Comparison of ENCODE assay signal across 16 cellular contexts in genomic region chr15:68621535-68621934, GRCh38. TPM values are rescaled to one million over a fixed set of nuclear protein-coding genes. Genes with fewer than 3 reads are reported as not detected.
DNase-seq lines count a peak whose midpoint lies in the region; ATAC-seq and TF ChIP-seq lines count a peak whose summit lies in the region.
"Had no signal": no experiment of that assay in that cellular context is flagged by ENCODE, and none has a peak within 500 bp of the region (broad histone marks: within the 10 kb centered on the region; RNA-seq: fewer than 3 reads in every experiment).

No MANE protein-coding gene starts in this region.

- no peak overlapping the region for H3K14ac ChIP-seq in mesenchymal stem cell (ENCODE audit: low read length in 2 of 2)

- no peaks in the 10 kb centered on the region for H3K4me1 ChIP-seq in breast epithelium
- H3K4me1 ChIP-seq in mammary epithelial cell (ENCODE audit: insufficient read depth, low read length) = peaks cover 4% of the 10 kb centered on the region
- H3K4me1 ChIP-seq in ascending aorta = peaks cover 0 to 14% of the 10 kb centered on the region in 2 donors
- peaks cover 21% of the 10 kb centered on the region for H3K4me1 ChIP-seq in mesenchymal stem cell (ENCODE audit: control insufficient read depth, insufficient read depth, low read depth, low read length)
- peaks cover 3 to 17% of the 10 kb centered on the region in 2 donors for H3K4me1 ChIP-seq in thoracic aorta (ENCODE audit: control insufficient read depth in 1 of 2, low read depth in 2 of 2)

- ATAC-seq in thoracic aorta (ENCODE audit: insufficient number of reproducible peaks, low FRiP score, low read depth) (no peak), GM19023 (IDR thresholded peaks at IDR 0.05; ENCODE audit: unreplicated experiment) (no peak), GM19452 (IDR thresholded peaks at IDR 0.05; ENCODE audit: unreplicated experiment) (no peak)
- ATAC-seq: A549; activated CD8-positive, alpha-beta T cell treated with anti-CD3 and anti-CD28 coated beads, Interleukin-2, amount 10 ng/mL, durations not matched to agents 7 days and 5 days; CD8-positive, alpha-beta T cell; Panc1 had no signal

- no peak overlapping the region for H3K4me2 ChIP-seq in mammary epithelial cell (ENCODE audit: insufficient read depth, low read depth, low read length)
- no peak overlapping the region for H3K4me2 ChIP-seq in mesenchymal stem cell (ENCODE audit: low read length, poor library complexity, severe bottlenecking)
- H3K4me2 ChIP-seq: A549 had no signal

- peak overlapping the region; percentile 6 for H2BK15ac ChIP-seq in mesenchymal stem cell (ENCODE audit: low read depth, poor library complexity, severe bottlenecking)

- intact Hi-C loops in breast epithelium (cut with DNase I; ENCODE audit: low total_unique reads) (no loop called here), mammary epithelial cell (cut with micrococcal nuclease) (no loop called here), ascending aorta (cut with DNase I) (loop anchor here (5.0 kb wide), 1 partner anchor 44 kb away; the partner anchor contains the start of gene CORO2B)

- CTCF ChIA-PET in mammary epithelial cell (lab: Charles Lee; ENCODE audit: low non-redundant PET) = no interaction called here

- H3K23ac ChIP-seq in mesenchymal stem cell (ENCODE audit: low read length in 2 of 2) = no peak overlapping the region

- no peak overlapping the region for H2BK5ac ChIP-seq in mesenchymal stem cell (ENCODE audit: low read depth, low read length, poor library complexity, severe bottlenecking)

- peak overlapping the region; percentile 57 to 91 for H3K18ac ChIP-seq in mesenchymal stem cell (ENCODE audit: low read depth in 1 of 2, low read length in 2 of 2)

- 88% methylated on average over 1 of the region's 1 CpG for WGBS in mammary epithelial cell (ENCODE audit: low coverage, missing lambda C conversion rate)
- 91% methylated on average over 1 of the region's 1 CpG for WGBS in mesenchymal stem cell

- H4K8ac ChIP-seq in mesenchymal stem cell (ENCODE audit: low read length) = no peak overlapping the region

- H2BK12ac ChIP-seq in mesenchymal stem cell (ENCODE audit: low read length in 2 of 2) = peak overlapping the region in 1 of 2 experiments; percentile 17

- H3K4me3 ChIP-seq in breast epithelium (no peak overlapping the region), mammary epithelial cell (replicated peaks in 1 of 3; ENCODE audit: insufficient read depth in 1 of 3, low read depth in 2 of 3, low read length in 3 of 3) (no peak overlapping the region), ascending aorta (no peak overlapping the region), mesenchymal stem cell (ENCODE audit: insufficient read depth in 1 of 2, low read depth in 1 of 2, low read length in 2 of 2) (peak overlapping the region in 1 of 2 experiments; percentile 68), thoracic aorta (no peak overlapping the region)
- H3K4me3 ChIP-seq: A549 had no signal

- in situ Hi-C loops in mammary epithelial cell (cut with MboI; ENCODE audit: low sequenced_read_pairs in 2 of 2) = no loop called here

- H3K79me2 ChIP-seq in mammary epithelial cell (ENCODE audit: insufficient read depth, low read length) = no peaks in the 10 kb centered on the region

- H3K4ac ChIP-seq in mesenchymal stem cell (ENCODE audit: low read depth in 1 of 2, low read length in 2 of 2) = peak overlapping the region in 1 of 2 experiments; percentile 77

- no TSS peak for BruUV-seq in mammary epithelial cell (replicated peaks; lab: Mats Ljungman, UMichigan)

- dilution Hi-C loops in mammary epithelial cell (cut with HindIII; ENCODE audit: low sequenced_read_pairs) = no loop called here

- no peak for TF ChIP-seq CTCF in breast epithelium (IDR thresholded peaks at IDR 0.05)
- no peak for TF ChIP-seq CTCF in mammary epithelial cell (conservative IDR thresholded peaks at IDR 0.05 in 1 of 2, IDR thresholded peaks at IDR 0.05 in 1 of 2; ENCODE audit: extremely low read depth in 1 of 2, insufficient read depth in 1 of 2, low read depth in 1 of 2, low read length in 2 of 2)
- no peak for TF ChIP-seq CTCF in ascending aorta (IDR thresholded peaks at IDR 0.05)
- TF ChIP-seq CTCF in thoracic aorta (IDR thresholded peaks at IDR 0.05) = no peak

- H4K20me1 ChIP-seq in mammary epithelial cell (ENCODE audit: insufficient read depth, low read length) = no peaks in the 10 kb centered on the region

- DNase-seq in breast epithelium (ENCODE audit: low spot score in 2 of 2) (no peak), mammary epithelial cell (no peak), ascending aorta (ENCODE audit: low spot score in 2 of 2) (no peak), mesenchymal stem cell (no peak), thoracic aorta (ENCODE audit: low spot score) (no peak), NCI-H1436 treated with DMSO at 0.1 percent for 48 hours (lab: John Stamatoyannopoulos, UW) (no peak)
- DNase-seq: activated CD8-positive, alpha-beta T cell treated with anti-CD3 and anti-CD28 coated beads, Interleukin-2, amount 10 ng/mL, durations not matched to agents 7 days and 5 days; amniotic stem cell; CD8-positive, alpha-beta T cell; erythroblast; NCI-H526 treated with DMSO at 0.1 percent for 48 hours; SW 1271 had no signal

- H2BK120ac ChIP-seq in mesenchymal stem cell (ENCODE audit: low read depth, low read length) = peak overlapping the region; percentile 69

- peaks cover 23% of the 10 kb centered on the region for H3K79me1 ChIP-seq in mesenchymal stem cell (replicated peaks; ENCODE audit: low read length, poor library complexity, severe bottlenecking)

- H2AK5ac ChIP-seq in mesenchymal stem cell (ENCODE audit: low read length, severe bottlenecking) = no peak overlapping the region

- H2AFZ ChIP-seq in mammary epithelial cell (ENCODE audit: low read depth, low read length) = no peak overlapping the region
- H2AFZ ChIP-seq in mesenchymal stem cell (ENCODE audit: low read depth, low read length) = no peak overlapping the region

- no peak overlapping the region for H3K9ac ChIP-seq in mammary epithelial cell (ENCODE audit: insufficient read depth, low read length)
- H3K9ac ChIP-seq in mesenchymal stem cell (ENCODE audit: low read length) = peak overlapping the region; percentile 74

- H3K36me3 ChIP-seq in breast epithelium (no peaks in the 10 kb centered on the region), mammary epithelial cell (ENCODE audit: insufficient read depth, low read length) (no peaks in the 10 kb centered on the region), ascending aorta (no peaks in the 10 kb centered on the region), mesenchymal stem cell (ENCODE audit: control insufficient read depth in 1 of 2, insufficient read depth in 2 of 2, low read depth in 1 of 2, low read length in 2 of 2) (peaks cover 0 to 8% of the 10 kb centered on the region in 2 experiments), thoracic aorta (no peaks in the 10 kb centered on the region)

- H3K27ac ChIP-seq in breast epithelium = peak overlapping the region; percentile 61 to 82
- no peak overlapping the region for H3K27ac ChIP-seq in mammary epithelial cell (ENCODE audit: insufficient read depth, low read depth, low read length)
- H3K27ac ChIP-seq in ascending aorta = peak overlapping the region; percentile 58 to 67
- peak overlapping the region; percentile 11 for H3K27ac ChIP-seq in mesenchymal stem cell (ENCODE audit: low read length, poor library complexity, severe bottlenecking)
- peak overlapping the region; percentile 56 to 75 for H3K27ac ChIP-seq in thoracic aorta
- H3K27ac ChIP-seq: A549 had no signal

- H4K91ac ChIP-seq in mesenchymal stem cell (ENCODE audit: low read length) = no peak overlapping the region

- H3K27me3 ChIP-seq in breast epithelium = no peaks in the 10 kb centered on the region
- no peaks in the 10 kb centered on the region for H3K27me3 ChIP-seq in mammary epithelial cell (ENCODE audit: insufficient read depth, low read length)
- H3K27me3 ChIP-seq in ascending aorta = no peaks in the 10 kb centered on the region
- H3K27me3 ChIP-seq in mesenchymal stem cell (ENCODE audit: control insufficient read depth in 1 of 2, insufficient read depth in 1 of 2, low read length in 2 of 2) = no peaks in the 10 kb centered on the region
- H3K27me3 ChIP-seq in thoracic aorta (replicated peaks; ENCODE audit: insufficient read depth) = no peaks in the 10 kb centered on the region

- TF ChIP-seq POLR2A in breast epithelium (IDR thresholded peaks at IDR 0.05) = no peak

- H3K9me3 ChIP-seq in breast epithelium (no peaks in the 10 kb centered on the region), mammary epithelial cell (replicated peaks; ENCODE audit: insufficient read depth, low read length) (no peaks in the 10 kb centered on the region), ascending aorta (no peaks in the 10 kb centered on the region), mesenchymal stem cell (ENCODE audit: control insufficient read depth, low read length) (no peaks in the 10 kb centered on the region), thoracic aorta (no peaks in the 10 kb centered on the region)
- H3K9me3 ChIP-seq: A549 had no signal

RNA-seq across cellular contexts. Expression of gene CORO2B, which starts 42.7 kb away (rescaled TPM):
- 10 to 100 TPM in 1 of 3 donors, 1 to 10 TPM in 2; 2.9 to 11.2 (median 3.5) TPM for total RNA-seq in breast epithelium
- total RNA-seq in mammary epithelial cell = 1 to 10 TPM; 3.2 to 4.3 TPM
- 2.6 TPM for polyA plus RNA-seq in mammary epithelial cell
- polyA minus RNA-seq in mammary epithelial cell = 2.7 TPM
- total RNA-seq in ascending aorta = 11.0 TPM
- 6.0 TPM for polyA plus RNA-seq in mesenchymal stem cell (2013, experiment 1 of 2)
- polyA plus RNA-seq in mesenchymal stem cell (2013, experiment 2 of 2) = 6.3 TPM
- total RNA-seq in thoracic aorta = 1 to 10 TPM; 4.3 to 8.5 TPM
- total RNA-seq: activated CD8-positive, alpha-beta T cell treated with anti-CD3 and anti-CD28 coated beads, Interleukin-2, amount 10 ng/mL, durations not matched to agents 7 days and 5 days had no signal
